In genomic region chr7:3978839-3979238, GRCh38 we compare ENCODE assay signal across 17 cellular contexts.
"Had no signal": no experiment of that assay in that cellular context is flagged by ENCODE, and none has a peak within 500 bp of the region (broad histone marks: within the 10 kb centered on the region; RNA-seq: fewer than 3 reads in every experiment).

No MANE protein-coding gene starts in this region.

- H3K27ac Mint-ChIP-seq: activated naive CD8-positive, alpha-beta T cell; dendritic cell treated with granulocyte-macrophage colony-stimulating factor and Interleukin-4, amounts not matched to agents 40 ng/mL and 50 ng/mL, for 4 days had no signal

- H3K36me3 Mint-ChIP-seq: activated naive CD8-positive, alpha-beta T cell had no signal

- H3K27me3 Mint-ChIP-seq: activated naive CD8-positive, alpha-beta T cell; central memory CD8-positive, alpha-beta T cell; dendritic cell treated with granulocyte-macrophage colony-stimulating factor and Interleukin-4, amounts not matched to agents 40 ng/mL and 50 ng/mL, for 4 days had no signal

- DNase-seq: activated CD4-positive, alpha-beta T cell treated with anti-CD3 and anti-CD28 coated beads for 4 hours; activated CD4-positive, alpha-beta T cell treated with anti-CD3 and anti-CD28 coated beads, Interleukin-2, amount 50 U/mL, for 4 hours; activated CD4-positive, CD25-positive, alpha-beta regulatory T cell; activated CD8-positive, alpha-beta memory T cell treated with anti-CD3 and anti-CD28 coated beads for 24 hours; activated effector memory CD4-positive, alpha-beta T cell treated with Interleukin-2 at 50 U/mL for 16 hours; activated naive CD4-positive, alpha-beta T cell treated with Interleukin-2 at 50 U/mL for 16 hours; anterior cingulate cortex; effector CD4-positive, alpha-beta T cell; foreskin melanocyte; left ventricle myocardium inferior; occipital lobe; stimulated activated CD4-positive, alpha-beta T cell treated with anti-CD3 and anti-CD28 coated beads, Interleukin-15, amount 100 ng/mL, for 24 hours; stimulated activated naive CD4-positive, alpha-beta T cell; tibial artery had no signal

- H3K4me1 Mint-ChIP-seq: central memory CD8-positive, alpha-beta T cell had no signal

- H3K4me3 Mint-ChIP-seq: activated naive CD8-positive, alpha-beta T cell; central memory CD8-positive, alpha-beta T cell; dendritic cell treated with granulocyte-macrophage colony-stimulating factor and Interleukin-4, amounts not matched to agents 40 ng/mL and 50 ng/mL, for 4 days had no signal

- H3K9me3 Mint-ChIP-seq: central memory CD8-positive, alpha-beta T cell had no signal
